Comparison of ENCODE assay signal across 17 cellular contexts in genomic region chr2:69154031-69154430, GRCh38.
A peak's percentile ranks its signal among the peaks of the same experiment; 100 is the strongest.
DNase-seq lines count a peak whose midpoint lies in the region; ATAC-seq and TF ChIP-seq lines count a peak whose summit lies in the region.
"Had no signal": no experiment of that assay in that cellular context is flagged by ENCODE, and none has a peak within 500 bp of the region (broad histone marks: within the 10 kb centered on the region; RNA-seq: fewer than 3 reads in every experiment).

No MANE protein-coding gene starts in this region.

- ATAC-seq in HG02852 (IDR thresholded peaks at IDR 0.05; ENCODE audit: unreplicated experiment) (no peak), HG02840 (IDR thresholded peaks at IDR 0.05; ENCODE audit: low FRiP score, unreplicated experiment) (no peak)
- ATAC-seq: activated T-cell treated with anti-CD3 and anti-CD28 coated beads, Interleukin-2, amount 50 U/mL, for 72 hours; body of pancreas; stimulated activated naive B cell treated with anti-CD40 and anti-IgM and Interleukin-4, amounts not matched to agents 10 μg/mL and 1 μg/mL and 100 μg/mL, for 72 hours; T-cell had no signal

- H3K27me3 ChIP-seq in adipocyte (replicated peaks; ENCODE audit: control insufficient read depth, insufficient read depth, low read length): no peaks in the 10 kb centered on the region
- H3K27me3 ChIP-seq: body of pancreas had no signal

- H3K4me3 ChIP-seq in adipocyte (ENCODE audit: low read length): no peak overlapping the region
- H3K4me3 ChIP-seq in fibroblast of mammary gland (ENCODE audit: control insufficient read depth, low read depth, low read length): no peak overlapping the region
- no peak overlapping the region for H3K4me3 ChIP-seq in retinal pigment epithelial cell (ENCODE audit: low read length)
- H3K4me3 ChIP-seq: body of pancreas had no signal

- peaks cover 17% of the 10 kb centered on the region for H3K36me3 ChIP-seq in adipocyte (ENCODE audit: control insufficient read depth, insufficient read depth, low read length, severe bottlenecking)

- DNase-seq in EL: peak; percentile 53
- peak; percentile 92 for DNase-seq in adipocyte (ENCODE audit: low read depth)
- DNase-seq in fibroblast of mammary gland (ENCODE audit: low read depth): peak; percentile 61
- peak; percentile 87 for DNase-seq in retinal pigment epithelial cell (ENCODE audit: low read depth)
- DNase-seq in 8988T: no peak
- DNase-seq in NCI-H748 treated with DMSO at 0.1 percent for 48 hours (lab: John Stamatoyannopoulos, UW): no peak
- DNase-seq: activated T-cell treated with anti-CD3 and anti-CD28 coated beads, Interleukin-2, amount 50 U/mL, for 72 hours; H7; NCI-H226; OCI-M1; posterior cingulate gyrus; stimulated activated CD4-positive, alpha-beta T cell treated with anti-CD3 and anti-CD28 coated beads, Interleukin-4, amount 100 ng/mL, for 1 hour; stimulated activated naive B cell treated with anti-CD40 and anti-IgM and Interleukin-4, amounts not matched to agents 10 μg/mL and 1 μg/mL and 100 μg/mL, for 72 hours; T-cell had no signal

- peaks cover 32% of the 10 kb centered on the region for H3K4me1 ChIP-seq in adipocyte (ENCODE audit: control insufficient read depth, insufficient read depth, low read length)
- H3K4me1 ChIP-seq: body of pancreas had no signal

- TF ChIP-seq CTCF in fibroblast of mammary gland (conservative IDR thresholded peaks at IDR 0.05; ENCODE audit: control insufficient read depth, insufficient read depth, low read depth, low read length) (no peak), retinal pigment epithelial cell (conservative IDR thresholded peaks at IDR 0.05; ENCODE audit: low read depth, low read length) (no peak)

- peaks cover 4% of the 10 kb centered on the region for H3K9me3 ChIP-seq in adipocyte (ENCODE audit: control insufficient read depth, low read length)
- H3K9me3 ChIP-seq: body of pancreas had no signal

- H3K9ac ChIP-seq in adipocyte (ENCODE audit: low read length): no peak overlapping the region

Comparison
In these comparisons a context has a peak if more than half of its experiments do, and no peak if none do; other contexts are left out.
1. DNase-seq: peak in EL (single experiment), adipocyte (single experiment), fibroblast of mammary gland (single experiment) and retinal pigment epithelial cell (single experiment); none in 8988T (single experiment) and NCI-H748 treated with DMSO at 0.1 percent for 48 hours (single experiment).